In the genomic region with DNA sequence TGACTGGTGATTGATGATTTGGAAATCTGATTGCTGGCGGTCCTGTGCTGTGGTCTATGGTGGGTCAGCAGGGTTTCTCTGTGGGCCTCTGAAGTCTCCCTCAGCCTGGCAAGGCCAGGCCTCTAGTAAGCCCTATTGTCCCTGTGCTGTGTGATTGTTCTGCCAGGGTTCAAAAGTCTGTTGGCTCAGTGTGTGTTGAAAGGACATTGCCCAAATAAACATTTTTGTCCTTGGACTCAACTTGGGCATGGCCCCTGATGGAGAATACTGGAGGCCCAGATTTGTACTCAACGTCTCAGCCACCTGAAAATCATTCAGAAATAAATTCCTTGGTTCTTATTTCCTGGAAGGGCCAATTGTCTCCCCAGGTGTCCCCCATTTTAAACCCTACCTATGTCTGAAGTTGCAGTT, we compare ENCODE assay signal across 22 cellular contexts.
DNase-seq lines count a peak whose midpoint lies in the region; ATAC-seq and TF ChIP-seq lines count a peak whose summit lies in the region.
"Had no signal": no experiment of that assay in that cellular context is flagged by ENCODE, and none has a peak within 500 bp of the region (broad histone marks: within the 10 kb centered on the region; RNA-seq: fewer than 3 reads in every experiment).

No MANE protein-coding gene starts in this region.

- H2BK15ac ChIP-seq in IMR-90 (ENCODE audit: low read depth, low read length): no peak overlapping the region

- no peak overlapping the region for H3K4ac ChIP-seq in IMR-90 (ENCODE audit: low read depth, low read length)

- intact Hi-C loops in CD8-positive, alpha-beta T cell (cut with DNase I, micrococcal nuclease): loop anchor here in 1 of 2 experiments (2.0 kb wide), 1 partner anchor 19 kb away; no protein-coding TSS in a partner anchor
- intact Hi-C loops in IMR-90 (cut with micrococcal nuclease) (loop anchor here (2.0 kb wide), 1 partner anchor 59 kb away; no protein-coding TSS in a partner anchor), dorsolateral prefrontal cortex (cut with DNase I) (no loop called here), left lung (cut with DNase I) (loop anchor here in 1 of 2 donors (10.0 kb wide), 1 partner anchor 53 kb away; no protein-coding TSS in a partner anchor)
- intact Hi-C loops in naive thymus-derived CD4-positive, alpha-beta T cell (cut with micrococcal nuclease): loop anchor here in 1 of 2 donors (2.0 kb wide), 1 partner anchor 75 kb away; the partner anchor contains the start of gene MAP4K4

- no peak overlapping the region for H3K18ac ChIP-seq in IMR-90 (ENCODE audit: low read depth, low read length)

- no peak overlapping the region for H3K27ac ChIP-seq in CD8-positive, alpha-beta T cell (ENCODE audit: low read depth, low read length)
- H3K27ac ChIP-seq in IMR-90 (ENCODE audit: insufficient read depth, low read length) (no peak overlapping the region), dorsolateral prefrontal cortex (peak overlapping the region; percentile 29 to 93 (median 86)), osteoblast (ENCODE audit: low read depth, low read length) (no peak overlapping the region), left lung (no peak overlapping the region)
- no peak overlapping the region for H3K27ac ChIP-seq in naive thymus-derived CD4-positive, alpha-beta T cell (ENCODE audit: low read depth, low read length)

- POLR2A ChIA-PET in CD8-positive, alpha-beta T cell (lab: Charles Lee): no interaction called here
- POLR2A ChIA-PET in IMR-90 (lab: Charles Lee; ENCODE audit: unreplicated experiment): no interaction called here
- POLR2A ChIA-PET in naive thymus-derived CD4-positive, alpha-beta T cell (lab: Charles Lee): interaction anchor here (1.9 kb wide), 1 partner anchor 72 kb away, joined by 5 read pairs; no protein-coding TSS in a partner anchor

- no peak overlapping the region for H4K91ac ChIP-seq in IMR-90 (ENCODE audit: insufficient read depth, low read depth, low read length)

- H3K27me3 ChIP-seq in CD8-positive, alpha-beta T cell (ENCODE audit: insufficient read depth, low read length): no peaks in the 10 kb centered on the region
- H3K27me3 ChIP-seq in IMR-90 (ENCODE audit: control insufficient read depth, insufficient read depth, low read length): no peaks in the 10 kb centered on the region
- H3K27me3 ChIP-seq in dorsolateral prefrontal cortex: no peaks in the 10 kb centered on the region
- H3K27me3 ChIP-seq in naive thymus-derived CD4-positive, alpha-beta T cell (ENCODE audit: control insufficient read depth in 2 of 2, insufficient read depth in 2 of 2, low read length in 2 of 2): no peaks in the 10 kb centered on the region
- no peaks in the 10 kb centered on the region for H3K27me3 ChIP-seq in osteoblast (ENCODE audit: insufficient read depth, low read length)
- H3K27me3 ChIP-seq in left lung: no peaks in the 10 kb centered on the region
- H3K27me3 ChIP-seq: sigmoid colon had no signal

- H3K4me3 ChIP-seq in CD8-positive, alpha-beta T cell (ENCODE audit: low read depth, low read length): no peak overlapping the region
- H3K4me3 ChIP-seq in IMR-90 (ENCODE audit: insufficient read depth, low read depth, low read length) (no peak overlapping the region), dorsolateral prefrontal cortex (no peak overlapping the region), osteoblast (ENCODE audit: insufficient read depth, low read length) (no peak overlapping the region), left lung (no peak overlapping the region)
- no peak overlapping the region for H3K4me3 ChIP-seq in naive thymus-derived CD4-positive, alpha-beta T cell (ENCODE audit: low read length)
- H3K4me3 ChIP-seq: sigmoid colon, thoracic aorta had no signal

- no peak overlapping the region for H4K8ac ChIP-seq in IMR-90 (ENCODE audit: low read depth in 2 of 2, low read length in 2 of 2)

- H3K36me3 ChIP-seq in CD8-positive, alpha-beta T cell (ENCODE audit: insufficient read depth, low read length): no peaks in the 10 kb centered on the region
- H3K36me3 ChIP-seq in IMR-90 (ENCODE audit: control insufficient read depth, insufficient read depth, low read length) (no peaks in the 10 kb centered on the region), osteoblast (ENCODE audit: insufficient read depth, low read length) (no peaks in the 10 kb centered on the region), left lung (no peaks in the 10 kb centered on the region)
- H3K36me3 ChIP-seq in naive thymus-derived CD4-positive, alpha-beta T cell (ENCODE audit: control insufficient read depth in 2 of 3, insufficient read depth in 3 of 3, low read length in 3 of 3): no peaks in the 10 kb centered on the region
- H3K36me3 ChIP-seq: sigmoid colon, thoracic aorta had no signal

- peaks cover 99% of the 10 kb centered on the region for H3K79me2 ChIP-seq in osteoblast (ENCODE audit: insufficient read depth, low read length)

- H2AK5ac ChIP-seq in IMR-90 (ENCODE audit: low read depth, low read length): no peak overlapping the region; the same call in 1 of the 2 replicates

- H3K36me3 Mint-ChIP-seq in CD8-positive, alpha-beta T cell: no peaks in the 10 kb centered on the region
- H3K36me3 Mint-ChIP-seq in naive thymus-derived CD4-positive, alpha-beta T cell: peaks cover 0 to 11% (median 0%) of the 10 kb centered on the region in 5 donors
- H3K36me3 Mint-ChIP-seq: IgD-negative memory B cell had no signal

- H3K4me1 Mint-ChIP-seq in CD8-positive, alpha-beta T cell (ENCODE audit: low read depth): peaks cover 89% of the 10 kb centered on the region
- peaks cover 73 to 98% (median 93%) of the 10 kb centered on the region in 7 donors for H3K4me1 Mint-ChIP-seq in naive thymus-derived CD4-positive, alpha-beta T cell

- H2AFZ ChIP-seq in IMR-90 (replicated peaks; ENCODE audit: low read length, poor library complexity) (no peak overlapping the region), osteoblast (ENCODE audit: low read length) (no peak overlapping the region)

- H3K9me3 ChIP-seq in CD8-positive, alpha-beta T cell (ENCODE audit: low read length): no peaks in the 10 kb centered on the region
- H3K9me3 ChIP-seq in IMR-90 (ENCODE audit: control insufficient read depth, insufficient read depth, low read length): no peaks in the 10 kb centered on the region
- H3K9me3 ChIP-seq in naive thymus-derived CD4-positive, alpha-beta T cell (ENCODE audit: control insufficient read depth in 2 of 3, low read length in 3 of 3): no peaks in the 10 kb centered on the region
- no peaks in the 10 kb centered on the region for H3K9me3 ChIP-seq in osteoblast (ENCODE audit: low read depth, low read length)
- H3K9me3 ChIP-seq in left lung: no peaks in the 10 kb centered on the region
- H3K9me3 ChIP-seq: sigmoid colon, thoracic aorta had no signal

- dilution Hi-C loops in IMR-90 (cut with HindIII; ENCODE audit: low sequenced_read_pairs, unreplicated experiment): no loop called here

- no peak for TF ChIP-seq POLR2A in IMR-90 (IDR thresholded peaks at IDR 0.05; ENCODE audit: low read depth, low read length)

- no peak overlapping the region for H3K9ac ChIP-seq in IMR-90 (ENCODE audit: low read depth, low read length)

- no peak overlapping the region for H3K14ac ChIP-seq in IMR-90 (replicated peaks; ENCODE audit: low read depth, low read length)

- H3K27me3 Mint-ChIP-seq in CD8-positive, alpha-beta T cell (ENCODE audit: low read depth): no peaks in the 10 kb centered on the region
- no peaks in the 10 kb centered on the region for H3K27me3 Mint-ChIP-seq in naive thymus-derived CD4-positive, alpha-beta T cell
- H3K27me3 Mint-ChIP-seq: activated naive CD8-positive, alpha-beta T cell treated with anti-CD3 and anti-CD28 coated beads, Interleukin-2, amount 10 ng/mL, durations not matched to agents 7 days and 5 days; CD8-positive, alpha-beta memory T cell; IgD-negative memory B cell; progenitor cell of endocrine pancreas; stimulated activated naive B cell treated with anti-CD40 and anti-IgM and Interleukin-4, amounts not matched to agents 10 μg/mL and 1 μg/mL and 100 μg/mL, for 72 hours had no signal

- no peak overlapping the region for H2BK20ac ChIP-seq in IMR-90 (ENCODE audit: low read depth, low read length)

- H3K9me1 ChIP-seq in IMR-90 (ENCODE audit: insufficient read depth, low read length): peaks cover 36% of the 10 kb centered on the region

- peak overlapping the region; percentile 8 for H3K4me3 Mint-ChIP-seq in CD8-positive, alpha-beta T cell
- peak overlapping the region in 9 of 10 donors; percentile 34 to 81 (median 72) for H3K4me3 Mint-ChIP-seq in naive thymus-derived CD4-positive, alpha-beta T cell
- H3K4me3 Mint-ChIP-seq: activated naive CD8-positive, alpha-beta T cell treated with anti-CD3 and anti-CD28 coated beads, Interleukin-2, amount 10 ng/mL, durations not matched to agents 7 days and 5 days; activated T-helper 1 cell treated with anti-CD3 and anti-CD28 coated beads, Interleukin-12 subunit alpha, Interleukin-12 subunit beta, Interleukin-2, Interleukin-4 antibody, amounts not matched to agents 30 ng/mL and 10 ng/mL and 1 ng/mL, durations not matched to agents 14 hours and 24 hours and 36 hours; CD8-positive, alpha-beta memory T cell; stimulated activated naive B cell treated with anti-CD40 and anti-IgM and Interleukin-4, amounts not matched to agents 10 μg/mL and 1 μg/mL and 100 μg/mL, for 72 hours had no signal

- H3K27ac Mint-ChIP-seq in CD8-positive, alpha-beta T cell: peak overlapping the region; percentile 85
- H3K27ac Mint-ChIP-seq in naive thymus-derived CD4-positive, alpha-beta T cell: peak overlapping the region in 5 of 9 donors; percentile 50 to 86 (median 74)
- H3K27ac Mint-ChIP-seq: activated naive CD8-positive, alpha-beta T cell treated with anti-CD3 and anti-CD28 coated beads, Interleukin-2, amount 10 ng/mL, durations not matched to agents 7 days and 5 days; activated T-helper 1 cell treated with anti-CD3 and anti-CD28 coated beads, Interleukin-12 subunit alpha, Interleukin-12 subunit beta, Interleukin-2, Interleukin-4 antibody, amounts not matched to agents 30 ng/mL and 10 ng/mL and 1 ng/mL, durations not matched to agents 14 hours and 24 hours and 36 hours; stimulated activated naive B cell treated with anti-CD40 and anti-IgM and Interleukin-4, amounts not matched to agents 10 μg/mL and 1 μg/mL and 100 μg/mL, for 72 hours had no signal

- H3K4me1 ChIP-seq in CD8-positive, alpha-beta T cell (ENCODE audit: insufficient read depth, low read length): peaks cover 80% of the 10 kb centered on the region
- peaks cover 24% of the 10 kb centered on the region for H3K4me1 ChIP-seq in IMR-90 (ENCODE audit: control insufficient read depth, insufficient read depth, low read length)
- peaks cover 17 to 74% of the 10 kb centered on the region in 2 donors for H3K4me1 ChIP-seq in naive thymus-derived CD4-positive, alpha-beta T cell (ENCODE audit: control insufficient read depth in 2 of 2, insufficient read depth in 2 of 2, low read length in 2 of 2)
- peaks cover 48% of the 10 kb centered on the region for H3K4me1 ChIP-seq in osteoblast (ENCODE audit: insufficient read depth, low read length)
- H3K4me1 ChIP-seq in left lung: peaks cover 8 to 71% of the 10 kb centered on the region in 2 donors

- H4K20me1 ChIP-seq in IMR-90 (ENCODE audit: insufficient read depth, low read length) (peaks cover 94% of the 10 kb centered on the region), osteoblast (ENCODE audit: insufficient read depth, low read length) (peaks cover 76% of the 10 kb centered on the region)

- peak overlapping the region; percentile 34 for H2BK5ac ChIP-seq in IMR-90 (ENCODE audit: low read depth, low read length, poor library complexity, severe bottlenecking)

- no peak for ATAC-seq in CD8-positive, alpha-beta T cell
- no peak for ATAC-seq in IMR-90 (ENCODE audit: low read depth)
- ATAC-seq in naive thymus-derived CD4-positive, alpha-beta T cell: no peak
- ATAC-seq in left lung: no peak
- ATAC-seq: stimulated activated naive B cell treated with anti-CD40 and anti-IgM and Interleukin-4, amounts not matched to agents 10 μg/mL and 1 μg/mL and 100 μg/mL, for 72 hours had no signal

- in situ Hi-C loops in IMR-90 (cut with MboI; ENCODE audit: low sequenced_read_pairs): no loop called here
- in situ Hi-C loops in GM13977 (cut with MboI; ENCODE audit: low pct_unique_long_range_greater_than_20kb, low sequenced_read_pairs, unreplicated experiment): no loop called here

- H3K79me1 ChIP-seq in IMR-90 (ENCODE audit: low read depth in 1 of 2, low read length in 2 of 2): peaks cover 20 to 74% of the 10 kb centered on the region in 2 experiments

- BruUV-seq in IMR-90 (replicated peaks; lab: Mats Ljungman, UMichigan): no TSS peak

- CTCF ChIA-PET in CD8-positive, alpha-beta T cell (lab: Charles Lee): interaction anchor here (1.3 to 1.4 kb wide), 3 partner anchors 47 to 67 kb away, joined by 3 read pairs; no protein-coding TSS in a partner anchor
- CTCF ChIA-PET in IMR-90 (lab: Yijun Ruan, JAX): no interaction called here
- CTCF ChIA-PET in naive thymus-derived CD4-positive, alpha-beta T cell (lab: Charles Lee): interaction anchor here (0.7 to 1.8 kb wide), 2 partner anchors 72 to 357 kb away, joined by 3 to 6 read pairs; no protein-coding TSS in a partner anchor

- H3K4me2 ChIP-seq in IMR-90 (ENCODE audit: low read depth, low read length) (no peak overlapping the region), osteoblast (ENCODE audit: insufficient read depth, low read length) (no peak overlapping the region)

- no peak overlapping the region for H2BK120ac ChIP-seq in IMR-90 (ENCODE audit: low read depth, low read length)

- H3K9me3 Mint-ChIP-seq in CD8-positive, alpha-beta T cell: no peaks in the 10 kb centered on the region
- H3K9me3 Mint-ChIP-seq in naive thymus-derived CD4-positive, alpha-beta T cell: no peaks in the 10 kb centered on the region
- H3K9me3 Mint-ChIP-seq: activated naive CD8-positive, alpha-beta T cell treated with anti-CD3 and anti-CD28 coated beads, Interleukin-2, amount 10 ng/mL, durations not matched to agents 7 days and 5 days; activated T-helper 1 cell treated with anti-CD3 and anti-CD28 coated beads, Interleukin-12 subunit alpha, Interleukin-12 subunit beta, Interleukin-2, Interleukin-4 antibody, amounts not matched to agents 30 ng/mL and 10 ng/mL and 1 ng/mL, durations not matched to agents 14 hours and 24 hours and 36 hours; CD8-positive, alpha-beta memory T cell; IgD-negative memory B cell; stimulated activated naive B cell treated with anti-CD40 and anti-IgM and Interleukin-4, amounts not matched to agents 10 μg/mL and 1 μg/mL and 100 μg/mL, for 72 hours had no signal

- TF ChIP-seq RAD21 in IMR-90 (IDR thresholded peaks at IDR 0.05; ENCODE audit: low read length): no peak

- no peak overlapping the region for H3K56ac ChIP-seq in IMR-90 (ENCODE audit: extremely low read depth, insufficient read depth, low read length)

- no peak for DNase-seq in CD8-positive, alpha-beta T cell
- DNase-seq in IMR-90: no peak
- no peak for DNase-seq in dorsolateral prefrontal cortex
- no peak for DNase-seq in naive thymus-derived CD4-positive, alpha-beta T cell
- DNase-seq in GM13977 (ENCODE audit: low spot score): no peak
- no peak for DNase-seq in osteoblast (ENCODE audit: insufficient read length, low spot score, missing footprints)
- DNase-seq in NCI-H2196 (lab: John Stamatoyannopoulos, UW; ENCODE audit: unreplicated experiment): no peak
- no peak for DNase-seq in left lung
- DNase-seq: activated naive CD8-positive, alpha-beta T cell treated with anti-CD3 and anti-CD28 coated beads, Interleukin-2, amount 10 ng/mL, durations not matched to agents 7 days and 5 days; mammary epithelial cell; NCI-H1092; NCI-H1930; NCI-H69; sigmoid colon; stimulated activated CD4-positive, alpha-beta T cell treated with anti-CD3 and anti-CD28 coated beads, Interleukin-4, amount 100 ng/mL, for 4 hours; stimulated activated naive B cell treated with anti-CD40 and anti-IgM and Interleukin-4, amounts not matched to agents 10 μg/mL and 1 μg/mL and 100 μg/mL, for 72 hours; SW 1271 had no signal

- H4K5ac ChIP-seq in IMR-90 (ENCODE audit: low read depth, low read length): no peak overlapping the region

- WGBS in IMR-90 (ENCODE audit: extremely low coverage in 2 of 2, insufficient read length in 1 of 2), 2 experiments: no CpG with 5 or more reads among the region's 2 CpGs

- TF ChIP-seq CTCF in CD8-positive, alpha-beta T cell (IDR thresholded peaks at IDR 0.05): no peak
- TF ChIP-seq CTCF in IMR-90 (conservative IDR thresholded peaks at IDR 0.05; ENCODE audit: low read depth, low read length) (no peak), dorsolateral prefrontal cortex (IDR thresholded peaks at IDR 0.05 in 54 of 56, conservative IDR thresholded peaks at IDR 0.05 in 2 of 56; ENCODE audit: low read depth in 1 of 56, partially characterized antibody in 56 of 56) (no peak), GM13977 (IDR thresholded peaks at IDR 0.05; ENCODE audit: extremely low read depth, insufficient read depth, missing control alignments) (no peak), osteoblast (IDR thresholded peaks at IDR 0.05; ENCODE audit: extremely low read depth, low read depth, low read length) (no peak), left lung (IDR thresholded peaks at IDR 0.05) (no peak)

- H3K23ac ChIP-seq in IMR-90 (ENCODE audit: low read depth, low read length): 0 out of 2 replicates have a peak overlapping the region, but pooled peaks have one; percentile 4

- no peak overlapping the region for H2AK9ac ChIP-seq in IMR-90 (replicated peaks; ENCODE audit: low read depth, low read length, poor library complexity)

Comparison
In these comparisons a context has a peak if more than half of its experiments do, and no peak if none do; other contexts are left out.
1. H3K27ac ChIP-seq: peak in dorsolateral prefrontal cortex (59 of 59); none in CD8-positive, alpha-beta T cell (single experiment), IMR-90 (single experiment), naive thymus-derived CD4-positive, alpha-beta T cell (single experiment), osteoblast (single experiment) and left lung (0 of 2).